In genomic region chr17:63455417-63455816, GRCh38 we compare ENCODE assay signal across 1 cellular context.
TF ChIP-seq lines count a peak whose summit lies in the region.

No MANE protein-coding gene starts in this region.

TF ChIP-seq in endothelial cell of umbilical vein, 7 proteins besides CTCF, POLR2A, EP300 and RAD21 (continued from another document):
- no peak for TF ChIP-seq POLR2AphosphoS5 (IDR thresholded peaks at IDR 0.05; ENCODE audit: insufficient read depth, low read depth, low read length)
- TF ChIP-seq EZH2 (IDR thresholded peaks at IDR 0.05; ENCODE audit: borderline replicate concordance, low read depth, low read length, severe bottlenecking), result no peak
TF ChIP-seq in endothelial cell of umbilical vein: peak in this region for 0.
